ENCODE assay signal across 23 cellular contexts in the genomic region with DNA sequence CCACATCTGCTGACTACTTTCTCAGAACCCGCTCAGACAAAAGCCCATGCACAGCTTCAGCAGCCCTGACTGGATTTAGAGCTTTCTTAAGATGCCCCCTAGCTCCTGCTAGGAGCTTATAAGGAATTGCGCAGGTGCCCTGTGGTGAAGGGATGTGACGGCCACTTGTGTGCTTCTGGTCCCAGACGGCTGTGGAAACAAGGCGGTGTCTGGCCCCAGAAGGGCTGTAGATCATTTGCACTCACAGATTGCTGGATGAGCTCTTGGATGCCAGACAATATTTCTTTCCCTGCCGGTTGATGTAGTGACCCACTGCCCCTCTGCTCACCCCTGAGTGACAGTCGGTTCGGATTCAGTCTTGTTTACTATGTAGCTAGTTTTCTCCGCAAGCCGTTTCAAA.
"Had no signal": no experiment of that assay in that cellular context is flagged by ENCODE, and none has a peak within 500 bp of the region (broad histone marks: within the 10 kb centered on the region; RNA-seq: fewer than 3 reads in every experiment).

No MANE protein-coding gene starts in this region.

- H3K27ac ChIP-seq: brain microvascular endothelial cell, coronary artery, dorsolateral prefrontal cortex, heart left ventricle, left lung, lower lobe of right lung, right lobe of liver, testis, transverse colon had no signal

- H3K4me3 ChIP-seq: coronary artery, heart left ventricle, left lung, lower lobe of right lung, right lobe of liver, testis, transverse colon had no signal

- DNase-seq: activated CD4-positive, alpha-beta memory T cell treated with anti-CD3 and anti-CD28 coated beads, Interleukin-2, amount 10 ng/mL, durations not matched to agents 7 days and 5 days; activated CD4-positive, alpha-beta T cell treated with anti-CD3 and anti-CD28 coated beads for 48 hours; activated CD8-positive, alpha-beta memory T cell treated with anti-CD3 and anti-CD28 coated beads, Interleukin-2, amount 50 U/mL, for 48 hours; activated gamma-delta T cell treated with Interleukin-2 at 50 U/mL for 16 hours; activated naive CD4-positive, alpha-beta T cell treated with anti-CD3 and anti-CD28 coated beads, Interleukin-2, amount 50 U/mL, for 16 hours; activated T-cell treated with anti-CD3 and anti-CD28 coated beads, Interleukin-2, amount 50 U/mL, for 24 hours; amniotic stem cell; brain microvascular endothelial cell; effector memory CD8-positive, alpha-beta T cell; heart left ventricle; left lung; lower lobe of right lung; mesenchymal stem cell; natural killer cell; posterior cingulate gyrus; right lobe of liver; stimulated activated CD4-positive, alpha-beta T cell treated with anti-CD3 and anti-CD28 coated beads, Interleukin-2, amount 100 ng/mL, for 48 hours; stimulated activated naive CD8-positive, alpha-beta T cell treated with anti-CD3 and anti-CD28 coated beads, Interleukin-15, Interleukin-2, amounts not matched to agents 100 U/mL and 50 U/mL, for 24 hours; T-helper 1 cell; testis; transverse colon had no signal

- H3K9me3 ChIP-seq: heart left ventricle, left lung, lower lobe of right lung, right lobe of liver, testis, transverse colon had no signal

- H3K27me3 ChIP-seq: brain microvascular endothelial cell, left lung, right lobe of liver, testis, transverse colon had no signal

- H3K36me3 ChIP-seq: brain microvascular endothelial cell, heart left ventricle, left lung, lower lobe of right lung, right lobe of liver, transverse colon had no signal
